12 cellular contexts compared by ENCODE assay signal in genomic region chr10:11286261-11286989, GRCh38.
DNase-seq lines count a peak whose midpoint lies in the region; ATAC-seq and TF ChIP-seq lines count a peak whose summit lies in the region.
"Had no signal": no experiment of that assay in that cellular context is flagged by ENCODE, and none has a peak within 500 bp of the region (broad histone marks: within the 10 kb centered on the region; RNA-seq: fewer than 3 reads in every experiment).

No MANE protein-coding gene starts in this region.

- H3K27me3 Mint-ChIP-seq in T-helper 2 cell treated with Interferon-gamma antibody and Interleukin-4, amounts not matched to agents 5 μg/mL and 100 μg/mL, for 36 hours (ENCODE audit: low read depth): no peaks in the 10 kb centered on the region
- H3K27me3 Mint-ChIP-seq in type B pancreatic cell: no peaks in the 10 kb centered on the region

- no peak for TF ChIP-seq POLR2A in adrenal gland (IDR thresholded peaks at IDR 0.05)

- H3K27ac ChIP-seq in adrenal gland: no peak overlapping the region

- no peaks in the 10 kb centered on the region for H3K4me1 ChIP-seq in adrenal gland (replicated peaks in 1 of 2)

- no peak overlapping the region for H3K27ac Mint-ChIP-seq in T-helper 2 cell treated with Interferon-gamma antibody and Interleukin-4, amounts not matched to agents 5 μg/mL and 100 μg/mL, for 36 hours
- H3K27ac Mint-ChIP-seq in type B pancreatic cell: no peak overlapping the region
- H3K27ac Mint-ChIP-seq: nephron progenitor cell had no signal

- peaks cover 31% of the 10 kb centered on the region for H3K36me3 ChIP-seq in GM06990 (ENCODE audit: control insufficient read depth, insufficient read depth, low read length)
- no peaks in the 10 kb centered on the region for H3K36me3 ChIP-seq in adrenal gland (replicated peaks in 1 of 2)
- H3K36me3 ChIP-seq: MG63 had no signal

- no peak overlapping the region for H3K4me3 Mint-ChIP-seq in T-helper 2 cell treated with Interferon-gamma antibody and Interleukin-4, amounts not matched to agents 5 μg/mL and 100 μg/mL, for 36 hours
- H3K4me3 Mint-ChIP-seq in type B pancreatic cell: no peak overlapping the region
- H3K4me3 Mint-ChIP-seq: nephron progenitor cell had no signal

- H3K27me3 ChIP-seq in GM06990 (replicated peaks; ENCODE audit: control insufficient read depth, insufficient read depth, low read length) (no peaks in the 10 kb centered on the region), adrenal gland (no peaks in the 10 kb centered on the region)
- H3K27me3 ChIP-seq: MG63 had no signal

- ATAC-seq in GM18909 (IDR thresholded peaks at IDR 0.05; ENCODE audit: poor library complexity, unreplicated experiment) (peak; percentile 87), HG02798 (IDR thresholded peaks at IDR 0.05; ENCODE audit: poor library complexity, unreplicated experiment) (peak; percentile 85)

- H3K36me3 Mint-ChIP-seq in T-helper 2 cell treated with Interferon-gamma antibody and Interleukin-4, amounts not matched to agents 5 μg/mL and 100 μg/mL, for 36 hours (ENCODE audit: low read depth): peaks cover 36% of the 10 kb centered on the region
- no peaks in the 10 kb centered on the region for H3K36me3 Mint-ChIP-seq in type B pancreatic cell

- 83 to 97% (median 86%) methylated on average over 6 to 7 of the region's 7 CpGs for WGBS in adrenal gland, 4 donors

- DNase-seq in GM06990 (ENCODE audit: extremely low read depth, insufficient read length) (peak; percentile 37), NCI-H2196 (lab: John Stamatoyannopoulos, UW; ENCODE audit: unreplicated experiment) (no peak), type B pancreatic cell (ENCODE audit: extremely low spot score, unreplicated experiment) (no peak), adrenal gland (no peak)
- peak; percentile 23 for DNase-seq in T-helper 2 cell treated with Interferon-gamma antibody and Interleukin-4, amounts not matched to agents 5 μg/mL and 100 μg/mL, for 36 hours (ENCODE audit: low spot score)
- no peak for DNase-seq in activated CD4-positive, alpha-beta T cell treated with anti-CD3 and anti-CD28 coated beads, Interleukin-2, amount 50 U/mL, for 4 hours
- DNase-seq: amniotic stem cell, GDM1, MG63, nephron progenitor cell had no signal

- H3K4me3 ChIP-seq in GM06990 (replicated peaks; ENCODE audit: low read depth, low read length) (no peak overlapping the region), adrenal gland (no peak overlapping the region)
- H3K4me3 ChIP-seq: MG63 had no signal

- intact Hi-C loops in adrenal gland (cut with DNase I): no loop called here

- H3K9me3 Mint-ChIP-seq in T-helper 2 cell treated with Interferon-gamma antibody and Interleukin-4, amounts not matched to agents 5 μg/mL and 100 μg/mL, for 36 hours: no peaks in the 10 kb centered on the region
- H3K9me3 Mint-ChIP-seq in type B pancreatic cell: no peaks in the 10 kb centered on the region

- H3K9me3 ChIP-seq in adrenal gland (replicated peaks in 1 of 3): no peaks in the 10 kb centered on the region
- H3K9me3 ChIP-seq: MG63 had no signal

- peaks cover 2% of the 10 kb centered on the region for H3K4me1 Mint-ChIP-seq in T-helper 2 cell treated with Interferon-gamma antibody and Interleukin-4, amounts not matched to agents 5 μg/mL and 100 μg/mL, for 36 hours (ENCODE audit: low read depth)
- no peaks in the 10 kb centered on the region for H3K4me1 Mint-ChIP-seq in type B pancreatic cell (ENCODE audit: unreplicated experiment)

- no peak for TF ChIP-seq CTCF in GM06990 (IDR thresholded peaks at IDR 0.05; ENCODE audit: insufficient read depth, low read length, poor library complexity, severe bottlenecking)
- TF ChIP-seq CTCF in type B pancreatic cell (conservative IDR thresholded peaks at IDR 0.05): no peak
- no peak for TF ChIP-seq CTCF in adrenal gland (IDR thresholded peaks at IDR 0.05)

Comparison
In these comparisons a context has a peak if more than half of its experiments do, and no peak if none do; other contexts are left out.
1. DNase-seq: peak in GM06990 (single experiment) and T-helper 2 cell treated with Interferon-gamma antibody and Interleukin-4, amounts not matched to agents 5 μg/mL and 100 μg/mL, for 36 hours (single experiment); none in NCI-H2196 (single experiment), type B pancreatic cell (single experiment), adrenal gland (0 of 7) and activated CD4-positive, alpha-beta T cell treated with anti-CD3 and anti-CD28 coated beads, Interleukin-2, amount 50 U/mL, for 4 hours (0 of 2).